In the genomic region with DNA sequence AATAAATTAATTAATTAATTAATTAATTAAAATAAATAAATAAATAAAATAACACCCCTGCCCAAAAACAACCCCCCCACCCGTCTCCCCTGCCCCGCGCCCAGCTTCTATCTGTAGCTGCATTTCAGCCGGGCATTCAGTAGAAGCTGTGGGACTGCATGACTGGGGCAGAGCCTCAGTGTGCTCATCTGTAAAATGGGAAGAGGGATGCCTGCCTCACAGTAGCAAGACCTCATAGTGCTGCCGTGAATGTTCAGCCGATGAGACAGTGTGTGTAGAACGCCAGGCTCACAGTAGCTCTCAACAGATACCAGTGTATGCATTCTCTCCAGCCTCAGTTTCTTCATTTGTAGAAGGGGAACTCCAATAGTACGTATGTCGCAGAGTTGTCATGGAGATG, we compare ENCODE assay signal across 24 cellular contexts. TPM values are rescaled to one million over a fixed set of nuclear protein-coding genes. Genes with fewer than 3 reads are reported as not detected.
"Had no signal": no experiment of that assay in that cellular context is flagged by ENCODE, and none has a peak within 500 bp of the region (broad histone marks: within the 10 kb centered on the region; RNA-seq: fewer than 3 reads in every experiment).

No MANE protein-coding gene starts in this region.

- H3K4me1 ChIP-seq: SJSA1 had no signal

- H3K27ac ChIP-seq: HL-60, SJSA1, SK-N-MC had no signal

- FAIRE-seq: HTR-8/SVneo, RCC 7860 had no signal

- H3K9me3 ChIP-seq: MG63 had no signal

- H3K36me3 ChIP-seq: MG63, SJSA1 had no signal

- DNase-seq: Karpas-422, KG1, MG63, NCI-H1092, NCI-H1105 treated with DMSO at 0.1 percent for 48 hours, NCI-H1417 treated with DMSO at 0.1 percent for 48 hours, NCI-H146, NCI-H1694 treated with DMSO at 0.1 percent for 48 hours, NCI-H1930, NCI-H2081, NCI-H2107, NCI-H2227 treated with DMSO at 0.1 percent for 48 hours, NCI-H524, NCI-H526 treated with DMSO at 0.1 percent for 48 hours, NCI-H774, Right ventricle myocardium superior, RPMI8226, SIG-M5 had no signal

- H3K27me3 ChIP-seq: MG63 had no signal

- H3K4me3 ChIP-seq: MG63, SJSA1, SK-N-MC had no signal

RNA-seq across cellular contexts. Expression of gene PADI4, which starts 8.7 kb away (rescaled TPM):
- total RNA-seq: NCI-H460, SJSA1 had no signal

RNA-seq across cellular contexts. Expression of gene PADI6, which starts 55.3 kb away (rescaled TPM):
- total RNA-seq: NCI-H460, Right ventricle myocardium superior, SJSA1 had no signal
